Comparison of ENCODE assay signal across 9 cellular contexts in the genomic region with DNA sequence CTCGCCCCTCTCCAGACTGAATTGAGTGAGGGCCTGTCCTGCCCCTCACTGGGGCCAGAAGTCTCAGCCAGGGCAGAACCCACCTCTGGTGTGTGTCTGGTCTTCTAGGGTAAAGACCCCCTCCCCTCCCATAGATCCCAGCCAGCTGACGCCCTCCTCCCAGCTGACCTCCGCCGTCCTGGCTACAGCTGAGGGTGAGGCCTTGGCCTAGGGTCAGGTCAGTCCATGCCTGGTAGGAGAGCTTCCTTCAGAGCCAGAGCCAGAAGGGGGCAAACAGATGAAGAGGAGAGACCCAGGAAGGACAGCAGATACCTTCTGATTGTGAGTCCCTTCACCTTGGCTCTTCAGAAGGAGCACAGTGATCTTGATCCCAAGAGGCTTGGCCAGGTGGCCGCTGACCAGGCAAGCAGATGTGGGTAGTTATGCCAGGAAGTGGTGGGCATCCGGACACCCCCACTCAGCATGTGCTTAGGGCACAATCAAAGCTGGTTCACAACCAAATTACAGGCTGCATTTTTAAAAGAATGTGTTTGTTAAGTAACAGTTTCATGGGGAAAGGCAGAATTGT. TPM values are rescaled to one million over a fixed set of nuclear protein-coding genes. Genes with fewer than 3 reads are reported as not detected.
A peak's percentile ranks its signal among the peaks of the same experiment; 100 is the strongest.
DNase-seq lines count a peak whose midpoint lies in the region; ATAC-seq, FAIRE-seq and TF ChIP-seq lines count a peak whose summit lies in the region.
"Had no signal": no experiment of that assay in that cellular context is flagged by ENCODE, and none has a peak within 500 bp of the region (broad histone marks: within the 10 kb centered on the region; RNA-seq: fewer than 3 reads in every experiment).

No MANE protein-coding gene starts in this region.

- TF ChIP-seq POLR2A in Peyer's patch (IDR thresholded peaks at IDR 0.05) (no peak), endothelial cell of umbilical vein (IDR thresholded peaks at IDR 0.05; ENCODE audit: low read depth, low read length) (no peak), spleen (IDR thresholded peaks at IDR 0.05) (no peak)

- peak overlapping the region; percentile 5 for H3K4me2 ChIP-seq in endothelial cell of umbilical vein (ENCODE audit: insufficient read depth, low read length)

- H3K9ac ChIP-seq in endothelial cell of umbilical vein (replicated peaks; ENCODE audit: extremely low read depth, insufficient read depth, low read length): peak overlapping the region; percentile 40
- H3K9ac ChIP-seq: parathyroid adenoma had no signal

- DNase-seq in Peyer's patch (no peak), endothelial cell of umbilical vein (ENCODE audit: low read depth, low spot score) (peak; percentile 43), spleen (no peak), LoVo (ENCODE audit: low spot score) (no peak), GOT3 (lab: John Stamatoyannopoulos, UW) (no peak), activated gamma-delta T cell treated with Interleukin-2 at 50 U/mL for 16 hours (no peak)

- H3K4me1 ChIP-seq in Peyer's patch (peaks cover 0 to 27% (median 22%) of the 10 kb centered on the region in 4 donors), endothelial cell of umbilical vein (ENCODE audit: control insufficient read depth, extremely low read depth, insufficient read depth, low read length) (peaks cover 61% of the 10 kb centered on the region), spleen (peaks cover 28 to 84% (median 59%) of the 10 kb centered on the region in 6 donors)

- ATAC-seq in GM19023 (IDR thresholded peaks at IDR 0.05; ENCODE audit: unreplicated experiment) (peak; percentile 2), HG03571 (IDR thresholded peaks at IDR 0.05; ENCODE audit: unreplicated experiment) (no peak)

- H3K27me3 ChIP-seq in Peyer's patch: no peaks in the 10 kb centered on the region
- no peaks in the 10 kb centered on the region for H3K27me3 ChIP-seq in endothelial cell of umbilical vein (ENCODE audit: control insufficient read depth in 2 of 2, insufficient read depth in 2 of 2, low read length in 2 of 2)
- H3K27me3 ChIP-seq in spleen (replicated peaks in 1 of 7): no peaks in the 10 kb centered on the region

- H3K79me2 ChIP-seq in endothelial cell of umbilical vein (ENCODE audit: control insufficient read depth, insufficient read depth, low read length): no peaks in the 10 kb centered on the region

- peak overlapping the region; percentile 0 to 74 (median 46) for H3K27ac ChIP-seq in Peyer's patch
- peak overlapping the region; percentile 88 for H3K27ac ChIP-seq in endothelial cell of umbilical vein (ENCODE audit: insufficient read depth, low read depth, low read length)
- H3K27ac ChIP-seq in spleen: peak overlapping the region; percentile 66 to 92 (median 78)
- H3K27ac ChIP-seq: parathyroid adenoma had no signal

- H3K4me3 ChIP-seq in Peyer's patch (no peak overlapping the region), endothelial cell of umbilical vein (replicated peaks in 1 of 3; ENCODE audit: insufficient read depth in 1 of 3, low read depth in 1 of 3, low read length in 3 of 3) (no peak overlapping the region), spleen (peak overlapping the region in 1 of 8 donors; percentile 36)

- POLR2A ChIA-PET in endothelial cell of umbilical vein (lab: Charles Lee): interaction anchor here (1.1 to 2.2 kb wide), 2 partner anchors 13 to 28 kb away, joined by 3 to 11 read pairs; no protein-coding TSS in a partner anchor

- 36 to 58% (median 51%) methylated on average over 6 of the region's 6 CpGs for WGBS in spleen, 5 donors

- intact Hi-C loops in endothelial cell of umbilical vein (cut with micrococcal nuclease): no loop called here
- intact Hi-C loops in spleen (cut with DNase I; ENCODE audit: low total_unique reads): no loop called here

- H2AFZ ChIP-seq in endothelial cell of umbilical vein (ENCODE audit: low read depth, low read length): no peak overlapping the region
- H2AFZ ChIP-seq: parathyroid adenoma had no signal

- peak; percentile 15 for FAIRE-seq in endothelial cell of umbilical vein (lab: Jason Lieb, UNC)

- no peaks in the 10 kb centered on the region for H3K9me1 ChIP-seq in endothelial cell of umbilical vein (replicated peaks; ENCODE audit: control insufficient read depth, extremely low read depth, insufficient read depth, low read length)

- CTCF ChIA-PET in endothelial cell of umbilical vein (lab: Charles Lee): interaction anchor here (1.0 to 2.3 kb wide), 9 partner anchors 8 to 49 kb away, joined by 3 to 17 read pairs (median 6); no protein-coding TSS in a partner anchor

- dilution Hi-C loops in endothelial cell of umbilical vein (cut with MboI; ENCODE audit: extremely low pct_ligation_motif_present, low sequenced_read_pairs): no loop called here

- H4K20me1 ChIP-seq in endothelial cell of umbilical vein (replicated peaks; ENCODE audit: control insufficient read depth, extremely low read depth, insufficient read depth, low read length): no peaks in the 10 kb centered on the region

- no peak for TF ChIP-seq CTCF in Peyer's patch (IDR thresholded peaks at IDR 0.05)
- no peak for TF ChIP-seq CTCF in endothelial cell of umbilical vein (IDR thresholded peaks at IDR 0.05; ENCODE audit: extremely low read depth in 1 of 2, insufficient read depth in 1 of 2, low read depth in 1 of 2, low read length in 2 of 2)
- no peak for TF ChIP-seq CTCF in spleen (IDR thresholded peaks at IDR 0.05 in 8 of 11, conservative IDR thresholded peaks at IDR 0.05 in 3 of 11)

- H3K9me3 ChIP-seq in Peyer's patch: no peaks in the 10 kb centered on the region
- no peaks in the 10 kb centered on the region for H3K9me3 ChIP-seq in endothelial cell of umbilical vein (replicated peaks; ENCODE audit: control insufficient read depth, insufficient read depth, low read length)
- no peaks in the 10 kb centered on the region for H3K9me3 ChIP-seq in spleen

- BruUV-seq in endothelial cell of umbilical vein (replicated peaks; lab: Mats Ljungman, UMichigan): TSS peak; percentile 13

- peaks cover 0 to 58% (median 0%) of the 10 kb centered on the region in 3 donors for H3K36me3 ChIP-seq in Peyer's patch
- H3K36me3 ChIP-seq in endothelial cell of umbilical vein (ENCODE audit: control insufficient read depth in 2 of 2, extremely low read depth in 1 of 2, insufficient read depth in 2 of 2, low read length in 2 of 2): peaks cover 0 to 8% of the 10 kb centered on the region in 2 experiments
- peaks cover 3 to 77% (median 23%) of the 10 kb centered on the region in 6 donors for H3K36me3 ChIP-seq in spleen

TF ChIP-seq in endothelial cell of umbilical vein, 7 proteins besides CTCF, POLR2A, EP300 and RAD21:
- no peak for TF ChIP-seq JUN (IDR thresholded peaks at IDR 0.05; ENCODE audit: borderline replicate concordance, insufficient read depth, insufficient read length, low read depth)
- TF ChIP-seq FOS (IDR thresholded peaks at IDR 0.05; ENCODE audit: borderline replicate concordance, insufficient read depth, low read length): no peak
- TF ChIP-seq, protein P1, sequence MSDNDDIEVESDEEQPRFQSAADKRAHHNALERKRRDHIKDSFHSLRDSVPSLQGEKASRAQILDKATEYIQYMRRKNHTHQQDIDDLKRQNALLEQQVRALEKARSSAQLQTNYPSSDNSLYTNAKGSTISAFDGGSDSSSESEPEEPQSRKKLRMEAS (IDR thresholded peaks at IDR 0.05; ENCODE audit: insufficient read depth, insufficient read length): no peak
- TF ChIP-seq GATA2 (IDR thresholded peaks at IDR 0.05; ENCODE audit: insufficient read depth, insufficient read length, low read depth, low read length): no peak
- no peak for TF ChIP-seq EZH2 (IDR thresholded peaks at IDR 0.05; ENCODE audit: borderline replicate concordance, low read depth, low read length, severe bottlenecking)
- TF ChIP-seq POLR2AphosphoS5 (IDR thresholded peaks at IDR 0.05; ENCODE audit: insufficient read depth, low read depth, low read length): no peak
- no peak for TF ChIP-seq MYC (IDR thresholded peaks at IDR 0.05; ENCODE audit: low read depth, low read length)

RNA-seq across cellular contexts. Expression of gene JADE2, which starts 29.8 kb away (rescaled TPM):
- total RNA-seq in Peyer's patch: 10 to 100 TPM; 51.5 to 77.6 (median 57.4) TPM
- total RNA-seq in endothelial cell of umbilical vein: 19.2 and 31.1 TPM in 2 replicates
- polyA plus RNA-seq in endothelial cell of umbilical vein: 11.6 and 12.0 TPM in 2 replicates
- polyA plus RNA-seq in endothelial cell of umbilical vein (2011; cell fraction: cytosol; rRNA removed): 8.5 and 10.9 TPM in 2 replicates
- 14.2 and 14.8 TPM in 2 replicates for polyA plus RNA-seq in endothelial cell of umbilical vein (2011; cell fraction: nucleus; rRNA removed)
- 10.5 and 12.9 TPM in 2 replicates for polyA plus RNA-seq in endothelial cell of umbilical vein (2012)
- 20.0 and 23.9 TPM in 2 replicates for polyA minus RNA-seq in endothelial cell of umbilical vein
- 43.5 TPM for polyA minus RNA-seq in endothelial cell of umbilical vein (2011; cell fraction: cytosol; rRNA and poly(A)+ RNA removed)
- 8.1 and 14.9 TPM in 2 replicates for polyA minus RNA-seq in endothelial cell of umbilical vein (2011; cell fraction: nucleus; rRNA and poly(A)+ RNA removed)
- 100 to 1,000 TPM in 3 of 7 donors, 10 to 100 TPM in 4; 85.9 to 131 (median 95.9) TPM for total RNA-seq in spleen
- 10 to 100 TPM; 12.3 to 30.8 (median 14.8) TPM for polyA plus RNA-seq in spleen
